8 cellular contexts compared by ENCODE assay signal in genomic region chr2:234496835-234497591, GRCh38. TPM values are rescaled to one million over a fixed set of nuclear protein-coding genes. Genes with fewer than 3 reads are reported as not detected.
DNase-seq lines count a peak whose midpoint lies in the region; ATAC-seq and TF ChIP-seq lines count a peak whose summit lies in the region.

A gene with protein sequence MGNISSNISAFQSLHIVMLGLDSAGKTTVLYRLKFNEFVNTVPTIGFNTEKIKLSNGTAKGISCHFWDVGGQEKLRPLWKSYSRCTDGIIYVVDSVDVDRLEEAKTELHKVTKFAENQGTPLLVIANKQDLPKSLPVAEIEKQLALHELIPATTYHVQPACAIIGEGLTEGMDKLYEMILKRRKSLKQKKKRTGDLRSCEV (minus strand): TSS chr2:234497081. CDS start chr2:234496586, 495 bp downstream.

- no peaks in the 10 kb centered on the region for H3K9me3 Mint-ChIP-seq in activated CD8-positive, alpha-beta T cell treated with anti-CD3 and anti-CD28 coated beads for 36 hours
- H3K9me3 Mint-ChIP-seq in stimulated activated effector memory CD8-positive, alpha-beta T cell treated with anti-CD3 and anti-CD28 coated beads, Interleukin-12 subunit alpha, Interleukin-12 subunit beta, amount 100 ng/mL, for 72 hours: no peaks in the 10 kb centered on the region

- H3K36me3 ChIP-seq in lower lobe of right lung: no peaks in the 10 kb centered on the region

- H3K4me1 Mint-ChIP-seq in activated CD8-positive, alpha-beta T cell treated with anti-CD3 and anti-CD28 coated beads for 36 hours (ENCODE audit: low read depth): peaks cover 35% of the 10 kb centered on the region
- peaks cover 51% of the 10 kb centered on the region for H3K4me1 Mint-ChIP-seq in stimulated activated effector memory CD8-positive, alpha-beta T cell treated with anti-CD3 and anti-CD28 coated beads, Interleukin-12 subunit alpha, Interleukin-12 subunit beta, amount 100 ng/mL, for 72 hours

- peak; percentile 34 for DNase-seq in NCI-H2029 (lab: John Stamatoyannopoulos, UW)
- no peak for DNase-seq in NCI-H2029 treated with DMSO at 0.1 percent for 48 hours (lab: John Stamatoyannopoulos, UW)
- DNase-seq in NCI-H2227 treated with DMSO at 0.1 percent for 48 hours (lab: John Stamatoyannopoulos, UW): peak; percentile 66
- peak; percentile 57 for DNase-seq in activated CD8-positive, alpha-beta T cell treated with anti-CD3 and anti-CD28 coated beads for 36 hours
- DNase-seq in effector CD4-positive, alpha-beta T cell: peak; percentile 68
- peak; percentile 66 for DNase-seq in lower lobe of right lung
- DNase-seq in stimulated activated effector memory CD8-positive, alpha-beta T cell treated with anti-CD3 and anti-CD28 coated beads, Interleukin-12 subunit alpha, Interleukin-12 subunit beta, amount 100 ng/mL, for 72 hours (ENCODE audit: low spot score in 2 of 2): peak; percentile 57 to 77

- CTCF ChIA-PET in activated CD8-positive, alpha-beta T cell treated with anti-CD3 and anti-CD28 coated beads for 36 hours (lab: Charles Lee): interaction anchor here (0.8 to 4.5 kb wide), 16 partner anchors 14 to 507 kb away, joined by 3 to 23 read pairs (median 4); no protein-coding TSS in a partner anchor

- peak within 1 kb of the TSS; percentile 90 for H3K4me3 Mint-ChIP-seq in activated CD8-positive, alpha-beta T cell treated with anti-CD3 and anti-CD28 coated beads for 36 hours
- peak within 1 kb of the TSS; percentile 99 for H3K4me3 Mint-ChIP-seq in stimulated activated effector memory CD8-positive, alpha-beta T cell treated with anti-CD3 and anti-CD28 coated beads, Interleukin-12 subunit alpha, Interleukin-12 subunit beta, amount 100 ng/mL, for 72 hours

- H3K27ac ChIP-seq in lower lobe of right lung: peak within 1 kb of the TSS; percentile 83

- ATAC-seq in HG02852 (IDR thresholded peaks at IDR 0.05; ENCODE audit: unreplicated experiment) (peak; percentile 58), lower lobe of right lung (peak; percentile 83 to 85)
- peak; percentile 39 for ATAC-seq in activated CD8-positive, alpha-beta T cell treated with anti-CD3 and anti-CD28 coated beads for 36 hours
- ATAC-seq in stimulated activated effector memory CD8-positive, alpha-beta T cell treated with anti-CD3 and anti-CD28 coated beads, Interleukin-12 subunit alpha, Interleukin-12 subunit beta, amount 100 ng/mL, for 72 hours: peak; percentile 75

- no peak for TF ChIP-seq CTCF in activated CD8-positive, alpha-beta T cell treated with anti-CD3 and anti-CD28 coated beads for 36 hours (IDR thresholded peaks at IDR 0.05)
- TF ChIP-seq CTCF in lower lobe of right lung (IDR thresholded peaks at IDR 0.05): no peak

- POLR2A ChIA-PET in activated CD8-positive, alpha-beta T cell treated with anti-CD3 and anti-CD28 coated beads for 36 hours (lab: Charles Lee): interaction anchor here (0.7 to 3.5 kb wide), 11 partner anchors 9 to 360 kb away, joined by 3 to 39 read pairs (median 3); no protein-coding TSS in a partner anchor

- H3K27ac Mint-ChIP-seq in activated CD8-positive, alpha-beta T cell treated with anti-CD3 and anti-CD28 coated beads for 36 hours: peak within 1 kb of the TSS; percentile 91
- peak within 1 kb of the TSS; percentile 92 for H3K27ac Mint-ChIP-seq in stimulated activated effector memory CD8-positive, alpha-beta T cell treated with anti-CD3 and anti-CD28 coated beads, Interleukin-12 subunit alpha, Interleukin-12 subunit beta, amount 100 ng/mL, for 72 hours

- H3K36me3 Mint-ChIP-seq in activated CD8-positive, alpha-beta T cell treated with anti-CD3 and anti-CD28 coated beads for 36 hours (ENCODE audit: low read depth): peaks cover 36% of the 10 kb centered on the region
- peaks cover 51% of the 10 kb centered on the region for H3K36me3 Mint-ChIP-seq in stimulated activated effector memory CD8-positive, alpha-beta T cell treated with anti-CD3 and anti-CD28 coated beads, Interleukin-12 subunit alpha, Interleukin-12 subunit beta, amount 100 ng/mL, for 72 hours

- no peaks in the 10 kb centered on the region for H3K27me3 ChIP-seq in lower lobe of right lung (ENCODE audit: low read depth)

- no peaks in the 10 kb centered on the region for H3K9me3 ChIP-seq in lower lobe of right lung

- intact Hi-C loops in activated CD8-positive, alpha-beta T cell treated with anti-CD3 and anti-CD28 coated beads for 36 hours (cut with micrococcal nuclease): loop anchor here (10.0 kb wide), 1 partner anchor 72 kb away; no protein-coding TSS in a partner anchor
- intact Hi-C loops in lower lobe of right lung (cut with DNase I): no loop called here

- H3K4me3 ChIP-seq in lower lobe of right lung: peak within 1 kb of the TSS; percentile 77

- H3K4me1 ChIP-seq in lower lobe of right lung: peaks cover 18% of the 10 kb centered on the region

- H3K27me3 Mint-ChIP-seq in activated CD8-positive, alpha-beta T cell treated with anti-CD3 and anti-CD28 coated beads for 36 hours: no peaks in the 10 kb centered on the region

RNA-seq across cellular contexts. Expression of the gene that starts here (rescaled TPM):
- 10 to 100 TPM; 44.8 to 45.1 TPM for total RNA-seq in activated CD8-positive, alpha-beta T cell treated with anti-CD3 and anti-CD28 coated beads for 36 hours
- total RNA-seq in lower lobe of right lung: 13.4 TPM
